13 cellular contexts compared by ENCODE assay signal in the genomic region with DNA sequence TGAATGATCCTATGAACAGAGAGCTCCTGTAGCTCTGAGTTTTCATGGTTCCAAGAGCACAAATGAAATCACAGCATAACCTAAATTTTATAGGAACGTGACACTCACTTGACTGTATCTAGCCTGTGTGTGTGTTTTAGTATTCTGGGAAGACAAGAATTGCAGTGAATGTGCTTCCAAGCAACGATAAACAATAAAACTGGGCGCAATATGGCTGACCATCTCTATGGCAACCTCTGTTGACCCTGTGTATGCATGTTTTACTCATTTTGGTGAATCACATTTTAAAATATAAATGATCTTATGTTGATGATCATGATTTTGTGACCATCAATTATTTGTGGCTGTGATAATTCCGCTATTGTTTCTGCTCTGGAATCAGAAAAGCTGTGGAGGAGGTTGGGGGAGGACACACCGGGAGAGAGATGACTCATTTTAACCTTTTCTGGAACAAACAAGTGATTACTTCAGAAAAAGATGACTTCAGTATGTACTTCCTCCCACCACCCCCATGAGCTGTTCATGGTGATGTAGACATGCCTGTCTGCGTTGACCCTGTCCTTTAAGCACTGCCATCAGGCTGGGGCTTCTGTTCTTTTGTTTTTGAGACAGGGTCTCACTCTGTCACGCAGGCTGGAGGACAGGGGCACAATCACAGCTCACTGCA. TPM values are rescaled to one million over a fixed set of nuclear protein-coding genes. Genes with fewer than 3 reads are reported as not detected.
DNase-seq lines count a peak whose midpoint lies in the region; TF ChIP-seq lines count a peak whose summit lies in the region.
"Had no signal": no experiment of that assay in that cellular context is flagged by ENCODE, and none has a peak within 500 bp of the region (broad histone marks: within the 10 kb centered on the region; RNA-seq: fewer than 3 reads in every experiment).

No MANE protein-coding gene starts in this region.

- H3K27ac ChIP-seq in CD8-positive, alpha-beta memory T cell (ENCODE audit: low read depth, low read length) = no peak overlapping the region
- H3K27ac ChIP-seq in coronary artery (no peak overlapping the region), tibial artery (no peak overlapping the region)
- H3K27ac ChIP-seq: C4-2B had no signal

- H3K4me3 Mint-ChIP-seq in CD8-positive, alpha-beta memory T cell = no peak overlapping the region
- H3K4me3 Mint-ChIP-seq: activated naive CD8-positive, alpha-beta T cell; effector memory CD8-positive, alpha-beta T cell; WTC11 had no signal

- no peaks in the 10 kb centered on the region for H3K36me3 Mint-ChIP-seq in CD8-positive, alpha-beta memory T cell
- H3K36me3 Mint-ChIP-seq: activated naive CD8-positive, alpha-beta T cell; WTC11 had no signal

- CTCF ChIA-PET in CD8-positive, alpha-beta memory T cell (lab: Charles Lee) = no interaction called here

- POLR2A ChIA-PET in CD8-positive, alpha-beta memory T cell (lab: Charles Lee) = no interaction called here

- TF ChIP-seq CTCF in fibroblast of mammary gland (conservative IDR thresholded peaks at IDR 0.05; ENCODE audit: control insufficient read depth, insufficient read depth, low read depth, low read length) (no peak), coronary artery (IDR thresholded peaks at IDR 0.05) (no peak), tibial artery (IDR thresholded peaks at IDR 0.05) (no peak)

- H3K4me1 Mint-ChIP-seq in CD8-positive, alpha-beta memory T cell = no peaks in the 10 kb centered on the region
- H3K4me1 Mint-ChIP-seq: WTC11 had no signal

- H3K27me3 Mint-ChIP-seq in CD8-positive, alpha-beta memory T cell = peaks cover 0 to 3% of the 10 kb centered on the region in 2 donors
- H3K27me3 Mint-ChIP-seq: activated naive CD8-positive, alpha-beta T cell had no signal

- no peaks in the 10 kb centered on the region for H3K36me3 ChIP-seq in CD8-positive, alpha-beta memory T cell (ENCODE audit: insufficient read depth, low read length)
- H3K36me3 ChIP-seq in tibial artery = no peaks in the 10 kb centered on the region

- DNase-seq in A172 (ENCODE audit: low spot score) = peak; percentile 54
- DNase-seq in H4 (ENCODE audit: low spot score) = peak; percentile 55
- peak; percentile 68 for DNase-seq in SK-MEL-5 (ENCODE audit: low read depth, low spot score)
- DNase-seq in fibroblast of mammary gland (ENCODE audit: low read depth) = peak; percentile 77
- no peak for DNase-seq in CD8-positive, alpha-beta memory T cell
- no peak for DNase-seq in coronary artery (ENCODE audit: low spot score)
- DNase-seq in cerebellum (ENCODE audit: low spot score) = no peak
- no peak for DNase-seq in tibial artery
- DNase-seq: effector memory CD8-positive, alpha-beta T cell; NCI-H1694 had no signal

- in situ Hi-C loops in SK-MEL-5 (cut with HindIII; ENCODE audit: low pct_unique_long_range_greater_than_20kb, low sequenced_read_pairs) = no loop called here

- no peaks in the 10 kb centered on the region for H3K27me3 ChIP-seq in CD8-positive, alpha-beta memory T cell (ENCODE audit: insufficient read depth, low read length, poor library complexity, severe bottlenecking)
- H3K27me3 ChIP-seq in tibial artery = no peaks in the 10 kb centered on the region

- H3K4me3 ChIP-seq in fibroblast of mammary gland (ENCODE audit: control insufficient read depth, low read depth, low read length) = no peak overlapping the region
- H3K4me3 ChIP-seq in CD8-positive, alpha-beta memory T cell (ENCODE audit: low read length) = no peak overlapping the region
- H3K4me3 ChIP-seq in coronary artery = no peak overlapping the region
- H3K4me3 ChIP-seq in tibial artery = no peak overlapping the region

- no peaks in the 10 kb centered on the region for H3K9me3 Mint-ChIP-seq in CD8-positive, alpha-beta memory T cell
- H3K9me3 Mint-ChIP-seq: effector memory CD8-positive, alpha-beta T cell; WTC11 had no signal

- intact Hi-C loops in tibial artery (cut with DNase I; ENCODE audit: low total_unique reads) = no loop called here

- H3K27ac Mint-ChIP-seq in CD8-positive, alpha-beta memory T cell = no peak overlapping the region
- H3K27ac Mint-ChIP-seq: activated naive CD8-positive, alpha-beta T cell; effector memory CD8-positive, alpha-beta T cell; WTC11 had no signal

- H3K4me1 ChIP-seq in CD8-positive, alpha-beta memory T cell (ENCODE audit: insufficient read depth, low read length) = no peaks in the 10 kb centered on the region
- H3K4me1 ChIP-seq in tibial artery = no peaks in the 10 kb centered on the region

- no peaks in the 10 kb centered on the region for H3K9me3 ChIP-seq in CD8-positive, alpha-beta memory T cell (ENCODE audit: low read length)
- H3K9me3 ChIP-seq in tibial artery = no peaks in the 10 kb centered on the region

RNA-seq across cellular contexts. Expression of a gene that starts 31.8 kb away (rescaled TPM):
- 21.1 and 29.8 TPM in 2 replicates for total RNA-seq in A172 (2014; rRNA removed; shearing (Covaris generic))
- total RNA-seq in H4 (2014; rRNA removed; shearing (Covaris generic)) = 33.0 and 36.5 TPM in 2 replicates
- 28.6 and 37.5 TPM in 2 replicates for total RNA-seq in SK-MEL-5 (2014; rRNA removed; shearing (Covaris generic))
- polyA plus RNA-seq in SK-MEL-5 (2015; cell fraction: cytosol; rRNA removed) = 53.2 and 70.3 TPM in 2 replicates
- 71.5 and 114 TPM in 2 replicates for polyA plus RNA-seq in SK-MEL-5 (2015; cell fraction: nucleus; rRNA removed)
- 10 to 100 TPM; 34.0 to 41.7 TPM for total RNA-seq in CD8-positive, alpha-beta memory T cell
- 121 TPM for polyA plus RNA-seq in CD8-positive, alpha-beta memory T cell
- total RNA-seq in cerebellum = 81.1 TPM

RNA-seq across cellular contexts. Expression of a gene that starts 46.2 kb away (rescaled TPM):
- 106 and 110 TPM in 2 replicates for total RNA-seq in A172 (2014; rRNA removed; shearing (Covaris generic))
- total RNA-seq in H4 (2014; rRNA removed; shearing (Covaris generic)) = 77.1 and 98.5 TPM in 2 replicates
- total RNA-seq in SK-MEL-5 (2014; rRNA removed; shearing (Covaris generic)) = 81.6 and 95.4 TPM in 2 replicates
- 168 and 203 TPM in 2 replicates for polyA plus RNA-seq in SK-MEL-5 (2015; cell fraction: cytosol; rRNA removed)
- 392 and 502 TPM in 2 replicates for polyA plus RNA-seq in SK-MEL-5 (2015; cell fraction: nucleus; rRNA removed)
- total RNA-seq in CD8-positive, alpha-beta memory T cell = 10 to 100 TPM; 48.2 to 49.1 TPM
- polyA plus RNA-seq in CD8-positive, alpha-beta memory T cell = 14.5 TPM
- 57.0 TPM for total RNA-seq in cerebellum

Comparison
In these comparisons a context has a peak if more than half of its experiments do, and no peak if none do; other contexts are left out.
1. DNase-seq: peak in A172 (single experiment), H4 (single experiment), SK-MEL-5 (single experiment) and fibroblast of mammary gland (single experiment); none in CD8-positive, alpha-beta memory T cell (0 of 5), coronary artery (single experiment), cerebellum (single experiment) and tibial artery (0 of 2).